Comparison of ENCODE assay signal across 1 cellular context in genomic region chr1:27575861-27576331, GRCh38.
TF ChIP-seq lines count a peak whose summit lies in the region.

No MANE protein-coding gene starts in this region.

TF ChIP-seq in HEK293, 187 proteins besides CTCF, POLR2A, EP300 and RAD21 (continued from another document):
- TF ChIP-seq PBX3 (CRISPR knock-in tag; IDR thresholded peaks at IDR 0.05) (no peak), PRDM6 (tag by site-specific recombination; IDR thresholded peaks at IDR 0.05) (no peak), ZNF837 (tag by site-specific recombination; IDR thresholded peaks at IDR 0.05) (no peak), ZNF660 (tag by site-specific recombination; IDR thresholded peaks at IDR 0.05) (peak; percentile 15; the same call in 1 of the 2 replicates), HOXD13 (CRISPR knock-in tag; IDR thresholded peaks at IDR 0.05; ENCODE audit: borderline replicate concordance) (no peak), ZNF335 (tag by site-specific recombination; conservative IDR thresholded peaks at IDR 0.05) (peak; percentile 63; the same call in 1 of the 2 replicates), ZNF785 (tag by site-specific recombination; IDR thresholded peaks at IDR 0.05) (no peak), IKZF3 (tag by site-specific recombination; IDR thresholded peaks at IDR 0.05) (no peak), ZFP3 (tag by site-specific recombination; IDR thresholded peaks at IDR 0.05; ENCODE audit: low read depth) (no peak), REPIN1 (tag by site-specific recombination; IDR thresholded peaks at IDR 0.05; ENCODE audit: low read depth) (no peak), SP2 (tag by site-specific recombination; IDR thresholded peaks at IDR 0.05) (peak; percentile 73), BCL6B (tag by site-specific recombination; IDR thresholded peaks at IDR 0.05) (no peak), TCF7L2 (IDR thresholded peaks at IDR 0.05; ENCODE audit: borderline replicate concordance, low read depth, low read length) (no peak), ZNF792 (tag by site-specific recombination; IDR thresholded peaks at IDR 0.05) (no peak), PRDM2 (tag by site-specific recombination; IDR thresholded peaks at IDR 0.05; ENCODE audit: borderline replicate concordance) (no peak), ZNF658 (tag by site-specific recombination; IDR thresholded peaks at IDR 0.05) (no peak), ZBTB48 (tag by site-specific recombination; IDR thresholded peaks at IDR 0.05) (no peak), ZNF423 (tag by site-specific recombination; IDR thresholded peaks at IDR 0.05) (no peak), ZBTB8A (tag by site-specific recombination; IDR thresholded peaks at IDR 0.05) (peak; percentile 68), ZNF600 (tag by site-specific recombination; IDR thresholded peaks at IDR 0.05) (peak; percentile 56; the same call in 1 of the 2 replicates), ZNF585B (tag by site-specific recombination; IDR thresholded peaks at IDR 0.05) (no peak), ZBTB7A (tag by site-specific recombination; IDR thresholded peaks at IDR 0.05; ENCODE audit: low read depth) (no peak), GLI2 (tag by site-specific recombination; IDR thresholded peaks at IDR 0.05; ENCODE audit: borderline replicate concordance, low read depth) (no peak), BCL11A (tag by site-specific recombination; IDR thresholded peaks at IDR 0.05; ENCODE audit: low read depth) (peak; percentile 11; the same call in 1 of the 2 replicates)
